ENCODE assay signal across 1 cellular context in genomic region chr1:114458208-114458777, GRCh38.
TF ChIP-seq lines count a peak whose summit lies in the region.

No MANE protein-coding gene starts in this region.

TF ChIP-seq in HepG2, 621 proteins besides CTCF, POLR2A, EP300 and RAD21 (continued from another document and continues in another):
- TF ChIP-seq DBP (CRISPR knock-in tag; IDR thresholded peaks at IDR 0.05; ENCODE audit: not compliant biosample characterization) (no peak), ZFAT (CRISPR knock-in tag; conservative IDR thresholded peaks at IDR 0.05) (no peak), ATF2 (CRISPR knock-in tag; IDR thresholded peaks at IDR 0.05) (peak; percentile 43; the same call in 1 of the 2 replicates), PCBP1 (IDR thresholded peaks at IDR 0.05; ENCODE audit: borderline replicate concordance, low read depth, low read length) (no peak), SOX5 (CRISPR knock-in tag; IDR thresholded peaks at IDR 0.05; ENCODE audit: borderline replicate concordance) (peak; percentile 64; the same call in 1 of the 2 replicates), SKIL (CRISPR knock-in tag; IDR thresholded peaks at IDR 0.05; ENCODE audit: borderline replicate concordance) (no peak), AGO2 (optimal IDR thresholded peaks at IDR 0.05; ENCODE audit: low read depth, low read length) (no peak), ZNF572 (CRISPR knock-in tag; IDR thresholded peaks at IDR 0.05) (no peak), LCORL (IDR thresholded peaks at IDR 0.05) (no peak), LCORL (CRISPR knock-in tag; IDR thresholded peaks at IDR 0.05) (no peak), NFE2 (CRISPR knock-in tag; IDR thresholded peaks at IDR 0.05) (peak; percentile 68), ZNF850 (CRISPR knock-in tag; conservative IDR thresholded peaks at IDR 0.05) (no peak), ZHX2 (IDR thresholded peaks at IDR 0.05; ENCODE audit: low read depth) (no peak), ZHX2 (CRISPR knock-in tag; IDR thresholded peaks at IDR 0.05; ENCODE audit: borderline replicate concordance) (no peak), ZNF558 (CRISPR knock-in tag; IDR thresholded peaks at IDR 0.05; ENCODE audit: borderline replicate concordance) (no peak), CEBPZ (IDR thresholded peaks at IDR 0.05; ENCODE audit: low read length) (no peak), CHD2 (IDR thresholded peaks at IDR 0.05; ENCODE audit: low read depth, low read length) (no peak), ZNF792 (CRISPR knock-in tag; IDR thresholded peaks at IDR 0.05) (peak; percentile 76; the same call in 1 of the 2 replicates), ZNF510 (CRISPR knock-in tag; IDR thresholded peaks at IDR 0.05; ENCODE audit: low read depth) (no peak), PHF8 (CRISPR knock-in tag; IDR thresholded peaks at IDR 0.05) (no peak)
- TF ChIP-seq, protein P1, sequence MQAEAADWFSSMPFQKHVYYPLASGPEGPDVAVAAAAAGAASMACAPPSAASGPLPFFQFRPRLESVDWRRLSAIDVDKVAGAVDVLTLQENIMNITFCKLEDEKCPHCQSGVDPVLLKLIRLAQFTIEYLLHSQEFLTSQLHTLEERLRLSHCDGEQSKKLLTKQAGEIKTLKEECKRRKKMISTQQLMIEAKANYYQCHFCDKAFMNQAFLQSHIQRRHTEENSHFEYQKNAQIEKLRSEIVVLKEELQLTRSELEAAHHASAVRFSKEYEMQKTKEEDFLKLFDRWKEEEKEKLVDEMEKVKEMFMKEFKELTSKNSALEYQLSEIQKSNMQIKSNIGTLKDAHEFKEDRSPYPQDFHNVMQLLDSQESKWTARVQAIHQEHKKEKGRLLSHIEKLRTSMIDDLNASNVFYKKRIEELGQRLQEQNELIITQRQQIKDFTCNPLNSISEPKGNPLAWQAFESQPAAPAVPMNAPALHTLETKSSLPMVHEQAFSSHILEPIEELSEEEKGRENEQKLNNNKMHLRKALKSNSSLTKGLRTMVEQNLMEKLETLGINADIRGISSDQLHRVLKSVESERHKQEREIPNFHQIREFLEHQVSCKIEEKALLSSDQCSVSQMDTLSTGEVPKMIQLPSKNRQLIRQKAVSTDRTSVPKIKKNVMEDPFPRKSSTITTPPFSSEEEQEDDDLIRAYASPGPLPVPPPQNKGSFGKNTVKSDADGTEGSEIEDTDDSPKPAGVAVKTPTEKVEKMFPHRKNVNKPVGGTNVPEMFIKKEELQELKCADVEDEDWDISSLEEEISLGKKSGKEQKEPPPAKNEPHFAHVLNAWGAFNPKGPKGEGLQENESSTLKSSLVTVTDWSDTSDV (CRISPR knock-in tag; IDR thresholded peaks at IDR 0.05): no peak
- TF ChIP-seq, protein P2, sequence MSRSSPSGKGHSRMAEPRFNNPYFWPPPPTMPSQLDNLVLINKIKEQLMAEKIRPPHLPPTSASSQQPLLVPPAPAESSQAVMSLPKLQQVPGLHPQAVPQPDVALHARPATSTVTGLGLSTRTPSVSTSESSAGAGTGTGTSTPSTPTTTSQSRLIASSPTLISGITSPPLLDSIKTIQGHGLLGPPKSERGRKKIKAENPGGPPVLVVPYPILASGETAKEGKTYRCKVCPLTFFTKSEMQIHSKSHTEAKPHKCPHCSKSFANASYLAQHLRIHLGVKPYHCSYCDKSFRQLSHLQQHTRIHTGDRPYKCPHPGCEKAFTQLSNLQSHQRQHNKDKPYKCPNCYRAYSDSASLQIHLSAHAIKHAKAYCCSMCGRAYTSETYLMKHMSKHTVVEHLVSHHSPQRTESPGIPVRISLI (CRISPR knock-in tag; IDR thresholded peaks at IDR 0.05; ENCODE audit: borderline replicate concordance): no peak
- TF ChIP-seq, protein P3, sequence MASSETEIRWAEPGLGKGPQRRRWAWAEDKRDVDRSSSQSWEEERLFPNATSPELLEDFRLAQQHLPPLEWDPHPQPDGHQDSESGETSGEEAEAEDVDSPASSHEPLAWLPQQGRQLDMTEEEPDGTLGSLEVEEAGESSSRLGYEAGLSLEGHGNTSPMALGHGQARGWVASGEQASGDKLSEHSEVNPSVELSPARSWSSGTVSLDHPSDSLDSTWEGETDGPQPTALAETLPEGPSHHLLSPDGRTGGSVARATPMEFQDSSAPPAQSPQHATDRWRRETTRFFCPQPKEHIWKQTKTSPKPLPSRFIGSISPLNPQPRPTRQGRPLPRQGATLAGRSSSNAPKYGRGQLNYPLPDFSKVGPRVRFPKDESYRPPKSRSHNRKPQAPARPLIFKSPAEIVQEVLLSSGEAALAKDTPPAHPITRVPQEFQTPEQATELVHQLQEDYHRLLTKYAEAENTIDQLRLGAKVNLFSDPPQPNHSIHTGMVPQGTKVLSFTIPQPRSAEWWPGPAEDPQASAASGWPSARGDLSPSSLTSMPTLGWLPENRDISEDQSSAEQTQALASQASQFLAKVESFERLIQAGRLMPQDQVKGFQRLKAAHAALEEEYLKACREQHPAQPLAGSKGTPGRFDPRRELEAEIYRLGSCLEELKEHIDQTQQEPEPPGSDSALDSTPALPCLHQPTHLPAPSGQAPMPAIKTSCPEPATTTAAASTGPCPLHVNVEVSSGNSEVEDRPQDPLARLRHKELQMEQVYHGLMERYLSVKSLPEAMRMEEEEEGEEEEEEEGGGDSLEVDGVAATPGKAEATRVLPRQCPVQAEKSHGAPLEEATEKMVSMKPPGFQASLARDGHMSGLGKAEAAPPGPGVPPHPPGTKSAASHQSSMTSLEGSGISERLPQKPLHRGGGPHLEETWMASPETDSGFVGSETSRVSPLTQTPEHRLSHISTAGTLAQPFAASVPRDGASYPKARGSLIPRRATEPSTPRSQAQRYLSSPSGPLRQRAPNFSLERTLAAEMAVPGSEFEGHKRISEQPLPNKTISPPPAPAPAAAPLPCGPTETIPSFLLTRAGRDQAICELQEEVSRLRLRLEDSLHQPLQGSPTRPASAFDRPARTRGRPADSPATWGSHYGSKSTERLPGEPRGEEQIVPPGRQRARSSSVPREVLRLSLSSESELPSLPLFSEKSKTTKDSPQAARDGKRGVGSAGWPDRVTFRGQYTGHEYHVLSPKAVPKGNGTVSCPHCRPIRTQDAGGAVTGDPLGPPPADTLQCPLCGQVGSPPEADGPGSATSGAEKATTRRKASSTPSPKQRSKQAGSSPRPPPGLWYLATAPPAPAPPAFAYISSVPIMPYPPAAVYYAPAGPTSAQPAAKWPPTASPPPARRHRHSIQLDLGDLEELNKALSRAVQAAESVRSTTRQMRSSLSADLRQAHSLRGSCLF (CRISPR knock-in tag; IDR thresholded peaks at IDR 0.05; ENCODE audit: borderline replicate concordance): no peak
- TF ChIP-seq, protein P4, sequence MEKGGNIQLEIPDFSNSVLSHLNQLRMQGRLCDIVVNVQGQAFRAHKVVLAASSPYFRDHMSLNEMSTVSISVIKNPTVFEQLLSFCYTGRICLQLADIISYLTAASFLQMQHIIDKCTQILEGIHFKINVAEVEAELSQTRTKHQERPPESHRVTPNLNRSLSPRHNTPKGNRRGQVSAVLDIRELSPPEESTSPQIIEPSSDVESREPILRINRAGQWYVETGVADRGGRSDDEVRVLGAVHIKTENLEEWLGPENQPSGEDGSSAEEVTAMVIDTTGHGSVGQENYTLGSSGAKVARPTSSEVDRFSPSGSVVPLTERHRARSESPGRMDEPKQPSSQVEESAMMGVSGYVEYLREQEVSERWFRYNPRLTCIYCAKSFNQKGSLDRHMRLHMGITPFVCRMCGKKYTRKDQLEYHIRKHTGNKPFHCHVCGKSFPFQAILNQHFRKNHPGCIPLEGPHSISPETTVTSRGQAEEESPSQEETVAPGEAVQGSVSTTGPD (CRISPR knock-in tag; IDR thresholded peaks at IDR 0.05): no peak
